Comparison of ENCODE assay signal across 9 cellular contexts in genomic region chr22:46735747-46736608, GRCh38. TPM values are rescaled to one million over a fixed set of nuclear protein-coding genes. Genes with fewer than 3 reads are reported as not detected.
A peak's percentile ranks its signal among the peaks of the same experiment; 100 is the strongest.
DNase-seq lines count a peak whose midpoint lies in the region; ATAC-seq, FAIRE-seq and TF ChIP-seq lines count a peak whose summit lies in the region.
"Had no signal": no experiment of that assay in that cellular context is flagged by ENCODE, and none has a peak within 500 bp of the region (broad histone marks: within the 10 kb centered on the region; RNA-seq: fewer than 3 reads in every experiment).

No MANE protein-coding gene starts in this region.

- TF ChIP-seq EP300 in HepG2 (IDR thresholded peaks at IDR 0.05; ENCODE audit: low read depth in 2 of 2, low read length in 2 of 2) (no peak), HepG2 (CRISPR knock-in tag; IDR thresholded peaks at IDR 0.05; ENCODE audit: borderline replicate concordance) (no peak)

- H3K27ac ChIP-seq in HepG2 (ENCODE audit: extremely low read length, insufficient read depth, low read length) (no peak overlapping the region), subcutaneous abdominal adipose tissue (ENCODE audit: low read depth, low read length) (peak overlapping the region; percentile 50)

- H3K4me1 Mint-ChIP-seq in T-helper 1 cell treated with Interleukin-12 subunit alpha and Interleukin-12 subunit beta and Interleukin-4 antibody, amounts not matched to agents 30 μg/mL and 1 μg/mL, for 36 hours (ENCODE audit: low read depth): peaks cover 42% of the 10 kb centered on the region
- H3K4me1 Mint-ChIP-seq in activated naive CD8-positive, alpha-beta T cell treated with anti-CD3 and anti-CD28 coated beads, Interleukin-2, amount 50 U/mL, for 24 hours: peaks cover 63% of the 10 kb centered on the region

- peak overlapping the region; percentile 100 for H3K4me3 Mint-ChIP-seq in T-helper 1 cell treated with Interleukin-12 subunit alpha and Interleukin-12 subunit beta and Interleukin-4 antibody, amounts not matched to agents 30 μg/mL and 1 μg/mL, for 36 hours
- H3K4me3 Mint-ChIP-seq in activated naive CD8-positive, alpha-beta T cell treated with anti-CD3 and anti-CD28 coated beads, Interleukin-2, amount 50 U/mL, for 24 hours: peak overlapping the region; percentile 98

- H3K9me3 ChIP-seq in HepG2 (ENCODE audit: low read length): no peaks in the 10 kb centered on the region
- no peaks in the 10 kb centered on the region for H3K9me3 ChIP-seq in subcutaneous abdominal adipose tissue (ENCODE audit: control insufficient read depth in 5 of 5, low read length in 5 of 5)

- no peak for TF ChIP-seq POLR2A in HepG2 (IDR thresholded peaks at IDR 0.05; ENCODE audit: insufficient read depth in 1 of 2, low read depth in 2 of 2, low read length in 2 of 2)

- POLR2A ChIA-PET in HepG2 (lab: Yijun Ruan, JAX): interaction anchor here (1.4 kb wide), 3 partner anchors 18 to 27 kb away, joined by 4 to 7 read pairs (median 5); partner anchors contain the start of gene TBC1D22A

- peak overlapping the region; percentile 97 for H3K27ac Mint-ChIP-seq in T-helper 1 cell treated with Interleukin-12 subunit alpha and Interleukin-12 subunit beta and Interleukin-4 antibody, amounts not matched to agents 30 μg/mL and 1 μg/mL, for 36 hours
- H3K27ac Mint-ChIP-seq in activated naive CD8-positive, alpha-beta T cell treated with anti-CD3 and anti-CD28 coated beads, Interleukin-2, amount 50 U/mL, for 24 hours: peak overlapping the region; percentile 98

- H3K36me3 Mint-ChIP-seq in T-helper 1 cell treated with Interleukin-12 subunit alpha and Interleukin-12 subunit beta and Interleukin-4 antibody, amounts not matched to agents 30 μg/mL and 1 μg/mL, for 36 hours (ENCODE audit: low read depth): peaks cover 11% of the 10 kb centered on the region
- peaks cover 9% of the 10 kb centered on the region for H3K36me3 Mint-ChIP-seq in activated naive CD8-positive, alpha-beta T cell treated with anti-CD3 and anti-CD28 coated beads, Interleukin-2, amount 50 U/mL, for 24 hours (ENCODE audit: low read depth)

- DNase-seq in T-helper 1 cell (no peak), HepG2 (ENCODE audit: low spot score) (no peak), LoVo (ENCODE audit: low spot score) (no peak), DMS79 treated with DMSO at 0.1 percent for 48 hours (lab: John Stamatoyannopoulos, UW) (no peak)
- DNase-seq in activated naive CD8-positive, alpha-beta T cell treated with anti-CD3 and anti-CD28 coated beads, Interleukin-2, amount 50 U/mL, for 24 hours: no peak
- DNase-seq: HCEC 1CT had no signal

- TF ChIP-seq CTCF in HepG2 (CRISPR knock-in tag; IDR thresholded peaks at IDR 0.05): no peak

- H3K27me3 ChIP-seq in HepG2 (ENCODE audit: control insufficient read depth in 1 of 2, insufficient read depth in 2 of 2, low read length in 2 of 2) (no peaks in the 10 kb centered on the region; a peak in 1 of 5 replicates), subcutaneous abdominal adipose tissue (ENCODE audit: control insufficient read depth in 5 of 5, insufficient read depth in 4 of 5, low read length in 5 of 5) (no peaks in the 10 kb centered on the region)

- BruUV-seq in HepG2 (replicated peaks; lab: Mats Ljungman, UMichigan): no TSS peak

- peaks cover 18% of the 10 kb centered on the region for H4K20me1 ChIP-seq in HepG2 (ENCODE audit: insufficient read depth, low read length)

- in situ Hi-C loops in HepG2 (cut with HindIII; ENCODE audit: extremely low pct_ligation_motif_present, low pct_unique_long_range_greater_than_20kb): no loop called here

- no peak for FAIRE-seq in HepG2 (lab: Jason Lieb, UNC)

- WGBS in HepG2 (ENCODE audit: low lambda C conversion rate): 87% methylated on average over 3 of the region's 13 CpGs

- H3K4me2 ChIP-seq in HepG2 (ENCODE audit: low read depth, low read length): peak overlapping the region; percentile 87

- H3K36me3 ChIP-seq in HepG2 (replicated peaks in 1 of 2; ENCODE audit: control insufficient read depth in 1 of 2, insufficient read depth in 2 of 2, low read length in 2 of 2) (peaks cover 0 to 3% of the 10 kb centered on the region in 2 experiments; a peak in 1 of 5 replicates), subcutaneous abdominal adipose tissue (ENCODE audit: control insufficient read depth in 5 of 5, insufficient read depth in 5 of 5, low read length in 5 of 5) (peaks cover 0 to 9% (median 5%) of the 10 kb centered on the region in 5 donors)

- H3K27me3 Mint-ChIP-seq in T-helper 1 cell treated with Interleukin-12 subunit alpha and Interleukin-12 subunit beta and Interleukin-4 antibody, amounts not matched to agents 30 μg/mL and 1 μg/mL, for 36 hours (ENCODE audit: low read depth): no peaks in the 10 kb centered on the region
- H3K27me3 Mint-ChIP-seq in activated naive CD8-positive, alpha-beta T cell treated with anti-CD3 and anti-CD28 coated beads, Interleukin-2, amount 50 U/mL, for 24 hours: no peaks in the 10 kb centered on the region

- peak overlapping the region in 2 of 3 experiments; percentile 79 to 92; a peak in 4 of 6 replicates for H3K4me3 ChIP-seq in HepG2 (replicated peaks in 1 of 3; ENCODE audit: insufficient read depth in 1 of 3, low read depth in 2 of 3, low read length in 3 of 3)
- H3K4me3 ChIP-seq in subcutaneous abdominal adipose tissue (ENCODE audit: low read depth in 1 of 5, low read length in 5 of 5): peak overlapping the region in 4 of 5 donors; percentile 27 to 77 (median 74)

- no peaks in the 10 kb centered on the region for H3K9me3 Mint-ChIP-seq in T-helper 1 cell treated with Interleukin-12 subunit alpha and Interleukin-12 subunit beta and Interleukin-4 antibody, amounts not matched to agents 30 μg/mL and 1 μg/mL, for 36 hours
- H3K9me3 Mint-ChIP-seq in activated naive CD8-positive, alpha-beta T cell treated with anti-CD3 and anti-CD28 coated beads, Interleukin-2, amount 50 U/mL, for 24 hours: no peaks in the 10 kb centered on the region

- H3K79me2 ChIP-seq in HepG2 (ENCODE audit: insufficient read depth, low read length): peaks cover 49% of the 10 kb centered on the region

- peak overlapping the region; percentile 81 for H3K9ac ChIP-seq in HepG2 (ENCODE audit: insufficient read depth, low read depth, low read length)
- peak overlapping the region in 4 of 5 donors; percentile 16 to 64 (median 38) for H3K9ac ChIP-seq in subcutaneous abdominal adipose tissue (ENCODE audit: low read length in 5 of 5)

- no peak for TF ChIP-seq RAD21 in HepG2 (CRISPR knock-in tag; IDR thresholded peaks at IDR 0.05)

- intact Hi-C loops in HepG2 (cut with micrococcal nuclease; ENCODE audit: unreplicated experiment): loop anchor here (10.0 kb wide), 1 partner anchor 161 kb away; no protein-coding TSS in a partner anchor

- no peak for ATAC-seq in activated naive CD8-positive, alpha-beta T cell treated with anti-CD3 and anti-CD28 coated beads, Interleukin-2, amount 50 U/mL, for 24 hours
- ATAC-seq in HepG2 (no peak), GM18502 (IDR thresholded peaks at IDR 0.05; ENCODE audit: poor library complexity, unreplicated experiment) (no peak)

- CTCF ChIA-PET in HepG2 (lab: Yijun Ruan, JAX; ENCODE audit: low intra/inter-chr PET ratio, low total read pairs): no interaction called here

- H3K4me1 ChIP-seq in HepG2 (ENCODE audit: insufficient read depth, low read length) (peaks cover 78% of the 10 kb centered on the region), subcutaneous abdominal adipose tissue (ENCODE audit: control insufficient read depth in 5 of 5, insufficient read depth in 5 of 5, low read length in 5 of 5) (peaks cover 13 to 72% (median 64%) of the 10 kb centered on the region in 5 donors)

- no peak overlapping the region for H2AFZ ChIP-seq in HepG2 (ENCODE audit: low read length)

RNA-seq across cellular contexts. Expression of gene CERK, which starts 2.1 kb away (rescaled TPM):
- 40.3 and 41.8 TPM in 2 replicates for total RNA-seq in HepG2 (2016; rRNA removed; fragmentation: Illumina TruSeq; extraction: Trizol)
- total RNA-seq in HepG2 (2016; cell fraction: cytosol; rRNA removed; fragmentation: Illumina TruSeq; extraction: Trizol; ENCODE audit: low read depth): 33.8 and 34.8 TPM in 2 replicates
- total RNA-seq in HepG2 (2016; cell fraction: insoluble cytoplasmic fraction; rRNA removed; fragmentation: Illumina TruSeq; extraction: Trizol): 36.2 and 38.6 TPM in 2 replicates
- total RNA-seq in HepG2 (2016; cell fraction: membrane; rRNA removed; fragmentation: Illumina TruSeq; extraction: Trizol): 63.0 and 65.4 TPM in 2 replicates
- 26.0 and 34.7 TPM in 2 replicates for total RNA-seq in HepG2 (2016; cell fraction: nucleus; rRNA removed; fragmentation: Illumina TruSeq; extraction: Trizol)
- 41.9 and 49.5 TPM in 2 replicates for polyA plus RNA-seq in HepG2 (2011; rRNA removed)
- polyA plus RNA-seq in HepG2 (2011; cell fraction: cytosol; rRNA removed): 38.6 and 42.2 TPM in 2 replicates
- 42.7 and 45.1 TPM in 2 replicates for polyA plus RNA-seq in HepG2 (2011; cell fraction: nucleus; rRNA removed)
- 38.6 and 44.4 TPM in 2 replicates for polyA plus RNA-seq in HepG2 (2012)
- polyA plus RNA-seq in HepG2 (2016; cell fraction: cytosol; fragmentation: Illumina TruSeq; extraction: Trizol; ENCODE audit: low read depth): 31.4 and 34.6 TPM in 2 replicates
- polyA plus RNA-seq in HepG2 (2016; cell fraction: insoluble cytoplasmic fraction; fragmentation: Illumina TruSeq; extraction: Trizol; ENCODE audit: low read depth): 32.4 and 37.2 TPM in 2 replicates
- 47.9 and 48.5 TPM in 2 replicates for polyA plus RNA-seq in HepG2 (2016; cell fraction: membrane; fragmentation: Illumina TruSeq; extraction: Trizol; ENCODE audit: low read depth)
- 42.2 and 46.3 TPM in 2 replicates for polyA plus RNA-seq in HepG2 (2016; cell fraction: nucleus; fragmentation: Illumina TruSeq; extraction: Trizol; ENCODE audit: insufficient read depth, low read depth)
- 29.1 and 59.9 TPM in 2 replicates for polyA minus RNA-seq in HepG2 (2011; rRNA and poly(A)+ RNA removed; ENCODE audit: low replicate concordance)
- polyA minus RNA-seq in HepG2 (2011; cell fraction: cytosol; rRNA and poly(A)+ RNA removed): 26.6 and 33.8 TPM in 2 replicates
- 39.4 and 41.5 TPM in 2 replicates for polyA minus RNA-seq in HepG2 (2011; cell fraction: nucleus; rRNA and poly(A)+ RNA removed)

RNA-seq across cellular contexts. Expression of gene TBC1D22A, which starts 26.5 kb away (rescaled TPM):
- 17.3 and 17.6 TPM in 2 replicates for total RNA-seq in HepG2 (2016; rRNA removed; fragmentation: Illumina TruSeq; extraction: Trizol)
- 13.6 and 13.8 TPM in 2 replicates for total RNA-seq in HepG2 (2016; cell fraction: cytosol; rRNA removed; fragmentation: Illumina TruSeq; extraction: Trizol; ENCODE audit: low read depth)
- 14.5 and 18.0 TPM in 2 replicates for total RNA-seq in HepG2 (2016; cell fraction: insoluble cytoplasmic fraction; rRNA removed; fragmentation: Illumina TruSeq; extraction: Trizol)
- total RNA-seq in HepG2 (2016; cell fraction: membrane; rRNA removed; fragmentation: Illumina TruSeq; extraction: Trizol): 15.2 and 19.7 TPM in 2 replicates
- total RNA-seq in HepG2 (2016; cell fraction: nucleus; rRNA removed; fragmentation: Illumina TruSeq; extraction: Trizol): 11.0 and 13.2 TPM in 2 replicates
- 17.5 and 18.0 TPM in 2 replicates for polyA plus RNA-seq in HepG2 (2011; rRNA removed)
- polyA plus RNA-seq in HepG2 (2011; cell fraction: cytosol; rRNA removed): 16.4 and 18.2 TPM in 2 replicates
- polyA plus RNA-seq in HepG2 (2011; cell fraction: nucleus; rRNA removed): 14.2 and 18.7 TPM in 2 replicates
- polyA plus RNA-seq in HepG2 (2012): 12.4 and 15.2 TPM in 2 replicates
- polyA plus RNA-seq in HepG2 (2016; cell fraction: cytosol; fragmentation: Illumina TruSeq; extraction: Trizol; ENCODE audit: low read depth): 7.7 and 9.5 TPM in 2 replicates
- 17.3 and 21.6 TPM in 2 replicates for polyA plus RNA-seq in HepG2 (2016; cell fraction: insoluble cytoplasmic fraction; fragmentation: Illumina TruSeq; extraction: Trizol; ENCODE audit: low read depth)
- polyA plus RNA-seq in HepG2 (2016; cell fraction: membrane; fragmentation: Illumina TruSeq; extraction: Trizol; ENCODE audit: low read depth): 14.3 and 16.8 TPM in 2 replicates
- 13.4 and 13.5 TPM in 2 replicates for polyA plus RNA-seq in HepG2 (2016; cell fraction: nucleus; fragmentation: Illumina TruSeq; extraction: Trizol; ENCODE audit: insufficient read depth, low read depth)
- 14.2 and 23.5 TPM in 2 replicates for polyA minus RNA-seq in HepG2 (2011; rRNA and poly(A)+ RNA removed; ENCODE audit: low replicate concordance)
- 11.9 and 12.0 TPM in 2 replicates for polyA minus RNA-seq in HepG2 (2011; cell fraction: cytosol; rRNA and poly(A)+ RNA removed)
- 21.5 and 22.0 TPM in 2 replicates for polyA minus RNA-seq in HepG2 (2011; cell fraction: nucleus; rRNA and poly(A)+ RNA removed)
